1 cellular context compared by ENCODE assay signal in genomic region chr5:80219381-80219780, GRCh38.
TF ChIP-seq lines count a peak whose summit lies in the region.

No MANE protein-coding gene starts in this region.

TF ChIP-seq in SK-N-SH, 30 proteins besides CTCF, POLR2A, EP300 and RAD21 (continued from another document):
- no peak for TF ChIP-seq GABPA (IDR thresholded peaks at IDR 0.05; ENCODE audit: low read depth)
- TF ChIP-seq JUND (IDR thresholded peaks at IDR 0.05), result no peak
- no peak for TF ChIP-seq ZBTB33 (IDR thresholded peaks at IDR 0.05; ENCODE audit: borderline replicate concordance, low read depth)
- TF ChIP-seq USF1 (IDR thresholded peaks at IDR 0.05; ENCODE audit: borderline replicate concordance, low read depth), result no peak
- no peak for TF ChIP-seq USF2 (IDR thresholded peaks at IDR 0.05; ENCODE audit: borderline replicate concordance, low read depth, low read length)
- TF ChIP-seq FOSL2 (IDR thresholded peaks at IDR 0.05; ENCODE audit: borderline replicate concordance, low read depth), result no peak
- no peak for TF ChIP-seq IRF3 (IDR thresholded peaks at IDR 0.05; ENCODE audit: low read depth, low read length)
- no peak for TF ChIP-seq TEAD4 (IDR thresholded peaks at IDR 0.05; ENCODE audit: borderline replicate concordance, insufficient read depth)
- TF ChIP-seq YY1 (IDR thresholded peaks at IDR 0.05; ENCODE audit: low read depth), result no peak
- TF ChIP-seq NFIC (IDR thresholded peaks at IDR 0.05; ENCODE audit: borderline replicate concordance), result no peak
